In the genomic region with DNA sequence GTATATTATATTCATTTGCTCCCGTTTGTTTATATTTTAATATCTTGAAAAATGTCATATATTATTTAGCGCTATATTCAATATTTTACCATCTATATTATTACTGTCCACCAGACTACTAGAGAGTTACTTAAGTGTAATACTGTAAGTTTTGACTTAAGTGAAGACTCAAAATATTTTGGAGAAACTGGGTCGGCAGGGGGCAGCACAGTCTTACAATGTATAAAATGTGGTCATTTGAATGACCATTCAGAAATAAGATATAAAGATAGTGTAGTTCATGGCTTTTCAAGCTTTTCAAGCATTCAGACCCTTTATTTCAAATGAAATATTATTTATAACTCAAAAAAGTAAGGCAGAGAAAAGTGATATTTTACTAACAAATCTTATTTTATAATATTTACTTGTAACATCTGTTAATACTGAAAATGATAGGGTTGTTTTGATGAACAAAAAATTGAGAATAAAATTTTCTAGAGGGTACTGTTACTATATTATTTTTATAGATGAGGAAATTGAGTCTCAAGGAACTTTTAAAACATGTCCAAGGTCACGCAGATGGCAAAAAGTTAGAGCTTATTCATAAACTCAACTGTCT, we compare ENCODE assay signal across 8 cellular contexts.
A peak's percentile ranks its signal among the peaks of the same experiment; 100 is the strongest.
DNase-seq lines count a peak whose midpoint lies in the region; ATAC-seq and TF ChIP-seq lines count a peak whose summit lies in the region.

No MANE protein-coding gene starts in this region.

- H3K4me1 Mint-ChIP-seq in activated CD8-positive, alpha-beta memory T cell treated with anti-CD3 and anti-CD28 coated beads, Interleukin-2, amount 10 ng/mL, durations not matched to agents 7 days and 5 days = no peaks in the 10 kb centered on the region
- H3K4me1 Mint-ChIP-seq in activated T-helper 2 cell treated with anti-CD3 and anti-CD28 coated beads, Interferon-gamma antibody, Interleukin-2, Interleukin-4, amounts not matched to agents 10 μg/mL and 5 μg/mL and 100 μg/mL, durations not matched to agents 14 hours and 24 hours and 36 hours (ENCODE audit: low read depth) = no peaks in the 10 kb centered on the region

- no peak for ATAC-seq in activated CD8-positive, alpha-beta memory T cell treated with anti-CD3 and anti-CD28 coated beads, Interleukin-2, amount 10 ng/mL, durations not matched to agents 7 days and 5 days

- no peaks in the 10 kb centered on the region for H3K79me2 ChIP-seq in GM23248 (ENCODE audit: insufficient read depth)

- no peaks in the 10 kb centered on the region for H3K27me3 ChIP-seq in GM23248 (replicated peaks; ENCODE audit: insufficient read depth)

- no peaks in the 10 kb centered on the region for H3K4me1 ChIP-seq in GM23248 (ENCODE audit: insufficient read depth)

- no peak overlapping the region for H3K4me2 ChIP-seq in GM23248 (ENCODE audit: unreplicated experiment)

- H3K9me3 ChIP-seq in GM23248 (ENCODE audit: low read depth) = no peaks in the 10 kb centered on the region

- H3F3A ChIP-seq in GM23248 (ENCODE audit: insufficient read depth) = no peaks in the 10 kb centered on the region

- no peaks in the 10 kb centered on the region for H3K9me3 Mint-ChIP-seq in activated CD8-positive, alpha-beta memory T cell treated with anti-CD3 and anti-CD28 coated beads, Interleukin-2, amount 10 ng/mL, durations not matched to agents 7 days and 5 days (ENCODE audit: low read depth)
- no peaks in the 10 kb centered on the region for H3K9me3 Mint-ChIP-seq in activated T-helper 2 cell treated with anti-CD3 and anti-CD28 coated beads, Interferon-gamma antibody, Interleukin-2, Interleukin-4, amounts not matched to agents 10 μg/mL and 5 μg/mL and 100 μg/mL, durations not matched to agents 14 hours and 24 hours and 36 hours

- no peak overlapping the region for H3K4me3 Mint-ChIP-seq in activated CD8-positive, alpha-beta memory T cell treated with anti-CD3 and anti-CD28 coated beads, Interleukin-2, amount 10 ng/mL, durations not matched to agents 7 days and 5 days
- H3K4me3 Mint-ChIP-seq in activated T-helper 2 cell treated with anti-CD3 and anti-CD28 coated beads, Interferon-gamma antibody, Interleukin-2, Interleukin-4, amounts not matched to agents 10 μg/mL and 5 μg/mL and 100 μg/mL, durations not matched to agents 14 hours and 24 hours and 36 hours (ENCODE audit: low read depth) = no peak overlapping the region

- H3K36me3 ChIP-seq in GM23248 (ENCODE audit: low read depth) = no peaks in the 10 kb centered on the region

- H3K27ac Mint-ChIP-seq in activated CD8-positive, alpha-beta memory T cell treated with anti-CD3 and anti-CD28 coated beads, Interleukin-2, amount 10 ng/mL, durations not matched to agents 7 days and 5 days = no peak overlapping the region
- no peak overlapping the region for H3K27ac Mint-ChIP-seq in activated T-helper 2 cell treated with anti-CD3 and anti-CD28 coated beads, Interferon-gamma antibody, Interleukin-2, Interleukin-4, amounts not matched to agents 10 μg/mL and 5 μg/mL and 100 μg/mL, durations not matched to agents 14 hours and 24 hours and 36 hours

- CTCF ChIA-PET in activated CD8-positive, alpha-beta memory T cell treated with anti-CD3 and anti-CD28 coated beads, Interleukin-2, amount 10 ng/mL, durations not matched to agents 7 days and 5 days (lab: Charles Lee) = interaction anchor here (0.8 to 1.6 kb wide), 4 partner anchors 87 to 257 kb away, joined by 3 to 5 read pairs (median 3); no protein-coding TSS in a partner anchor

- H3K4me3 ChIP-seq in GM23248 (no peak overlapping the region), fibroblast of pulmonary artery (replicated peaks; ENCODE audit: low read depth, low read length) (no peak overlapping the region)

- WGBS in GM23248 (ENCODE audit: low coverage in 1 of 2, low lambda C conversion rate in 2 of 2, missing lambda C conversion rate in 2 of 2), 2 experiments = 23 to 32% methylated on average over 4 of the region's 4 CpGs

- in situ Hi-C loops in GM23248 (cut with MboI) = loop anchor here (5.0 kb wide), 1 partner anchor 174 kb away; no protein-coding TSS in a partner anchor

- TF ChIP-seq CTCF in fibroblast of pulmonary artery (IDR thresholded peaks at IDR 0.05; ENCODE audit: low read length, missing control alignments) = peak; percentile 61

- peaks cover 24% of the 10 kb centered on the region for H3K27me3 Mint-ChIP-seq in activated CD8-positive, alpha-beta memory T cell treated with anti-CD3 and anti-CD28 coated beads, Interleukin-2, amount 10 ng/mL, durations not matched to agents 7 days and 5 days
- no peaks in the 10 kb centered on the region for H3K27me3 Mint-ChIP-seq in activated T-helper 2 cell treated with anti-CD3 and anti-CD28 coated beads, Interferon-gamma antibody, Interleukin-2, Interleukin-4, amounts not matched to agents 10 μg/mL and 5 μg/mL and 100 μg/mL, durations not matched to agents 14 hours and 24 hours and 36 hours (ENCODE audit: low read depth)

- H3K27ac ChIP-seq in GM23248 = no peak overlapping the region

- DNase-seq in AML-193 (lab: John Stamatoyannopoulos, UW) (peak; percentile 32 to 36), GM23248 (peak; percentile 75), NCI-H446 treated with DMSO at 0.1 percent for 48 hours (lab: John Stamatoyannopoulos, UW) (peak; percentile 49), fibroblast of pulmonary artery (ENCODE audit: low read depth) (peak; percentile 82), nucleus accumbens (lab: John Stamatoyannopoulos, UW) (peak in 35 of 56 donors; percentile 0 to 78 (median 16)), ureter (ENCODE audit: low spot score) (peak; percentile 57)
- peak; percentile 68 for DNase-seq in activated CD8-positive, alpha-beta memory T cell treated with anti-CD3 and anti-CD28 coated beads, Interleukin-2, amount 10 ng/mL, durations not matched to agents 7 days and 5 days
- no peak for DNase-seq in activated T-helper 2 cell treated with anti-CD3 and anti-CD28 coated beads, Interferon-gamma antibody, Interleukin-2, Interleukin-4, amounts not matched to agents 10 μg/mL and 5 μg/mL and 100 μg/mL, durations not matched to agents 14 hours and 24 hours and 36 hours (ENCODE audit: low spot score)

- no peaks in the 10 kb centered on the region for H3K9me2 ChIP-seq in GM23248 (ENCODE audit: insufficient read depth)

- no peaks in the 10 kb centered on the region for H3K36me3 Mint-ChIP-seq in activated CD8-positive, alpha-beta memory T cell treated with anti-CD3 and anti-CD28 coated beads, Interleukin-2, amount 10 ng/mL, durations not matched to agents 7 days and 5 days
- H3K36me3 Mint-ChIP-seq in activated T-helper 2 cell treated with anti-CD3 and anti-CD28 coated beads, Interferon-gamma antibody, Interleukin-2, Interleukin-4, amounts not matched to agents 10 μg/mL and 5 μg/mL and 100 μg/mL, durations not matched to agents 14 hours and 24 hours and 36 hours (ENCODE audit: low read depth) = no peaks in the 10 kb centered on the region

- no peak overlapping the region for H3K9ac ChIP-seq in GM23248

- H2AFZ ChIP-seq in GM23248 = no peak overlapping the region

- H4K20me1 ChIP-seq in GM23248 (ENCODE audit: insufficient read depth) = no peaks in the 10 kb centered on the region

- intact Hi-C loops in activated T-helper 2 cell treated with anti-CD3 and anti-CD28 coated beads, Interferon-gamma antibody, Interleukin-2, Interleukin-4, amounts not matched to agents 10 μg/mL and 5 μg/mL and 100 μg/mL, durations not matched to agents 14 hours and 24 hours and 36 hours (cut with micrococcal nuclease) = loop anchor here (1.0 to 2.0 kb wide), 2 partner anchors 168 to 257 kb away; no protein-coding TSS in a partner anchor
